24 cellular contexts compared by ENCODE assay signal in genomic region chr7:69431626-69432025, GRCh38.
"Had no signal": no experiment of that assay in that cellular context is flagged by ENCODE, and none has a peak within 500 bp of the region (broad histone marks: within the 10 kb centered on the region; RNA-seq: fewer than 3 reads in every experiment).

No MANE protein-coding gene starts in this region.

- H3K36me3 Mint-ChIP-seq: mesothelial cell of epicardium; natural killer cell; stimulated activated effector memory CD8-positive, alpha-beta T cell treated with anti-CD3 and anti-CD28 coated beads, Interleukin-12 subunit alpha, Interleukin-12 subunit beta, amount 100 ng/mL, for 72 hours had no signal

- H3K27me3 ChIP-seq: pancreas, sigmoid colon, suprapubic skin, upper lobe of right lung had no signal

- FAIRE-seq: pancreas, small intestine, urothelium cell line had no signal

- DNase-seq: islet precursor cell; left ventricle myocardium inferior; mesendoderm; naive B cell; natural killer cell; pancreas; retina; right cardiac atrium; sigmoid colon; small intestine; spleen; stimulated activated CD4-positive, alpha-beta T cell treated with anti-CD3 and anti-CD28 coated beads, Interleukin-4, amount 100 ng/mL, for 24 hours; stimulated activated naive CD4-positive, alpha-beta T cell; tibial artery; trophoblast cell; upper lobe of right lung had no signal

- H3K27ac Mint-ChIP-seq: mesothelial cell of epicardium; natural killer cell; stimulated activated effector memory CD8-positive, alpha-beta T cell treated with anti-CD3 and anti-CD28 coated beads, Interleukin-12 subunit alpha, Interleukin-12 subunit beta, amount 100 ng/mL, for 72 hours; stimulated activated naive CD8-positive, alpha-beta T cell treated with anti-CD3 and anti-CD28 coated beads, Interleukin-15, Interleukin-2, amounts not matched to agents 100 ng/mL and 50 ng/mL, for 24 hours had no signal

- H3K4me3 Mint-ChIP-seq: mesothelial cell of epicardium; natural killer cell; stimulated activated effector memory CD8-positive, alpha-beta T cell treated with anti-CD3 and anti-CD28 coated beads, Interleukin-12 subunit alpha, Interleukin-12 subunit beta, amount 100 ng/mL, for 72 hours; stimulated activated naive CD8-positive, alpha-beta T cell treated with anti-CD3 and anti-CD28 coated beads, Interleukin-15, Interleukin-2, amounts not matched to agents 100 ng/mL and 50 ng/mL, for 24 hours had no signal

- H3K36me3 ChIP-seq: left ventricle myocardium inferior, pancreas, prostate gland, sigmoid colon, spleen, suprapubic skin, thoracic aorta, tibial artery, upper lobe of right lung had no signal

- H3K27ac ChIP-seq: left ventricle myocardium inferior, pancreas, prostate gland, sigmoid colon, spleen, suprapubic skin, thoracic aorta, tibial artery, upper lobe of right lung had no signal

- H3K4me1 ChIP-seq: pancreas, prostate gland had no signal

- H3K4me3 ChIP-seq: left ventricle myocardium inferior, lung, pancreas, prostate gland, sigmoid colon, spleen, suprapubic skin, thoracic aorta, tibial artery, upper lobe of right lung had no signal

- H3K9me3 ChIP-seq: left ventricle myocardium inferior, pancreas, prostate gland, suprapubic skin, thoracic aorta, tibial artery, upper lobe of right lung had no signal

- ATAC-seq: natural killer cell; pancreas; stimulated activated effector memory CD8-positive, alpha-beta T cell treated with anti-CD3 and anti-CD28 coated beads, Interleukin-12 subunit alpha, Interleukin-12 subunit beta, amount 100 ng/mL, for 72 hours; upper lobe of right lung had no signal
